In the genomic region with DNA sequence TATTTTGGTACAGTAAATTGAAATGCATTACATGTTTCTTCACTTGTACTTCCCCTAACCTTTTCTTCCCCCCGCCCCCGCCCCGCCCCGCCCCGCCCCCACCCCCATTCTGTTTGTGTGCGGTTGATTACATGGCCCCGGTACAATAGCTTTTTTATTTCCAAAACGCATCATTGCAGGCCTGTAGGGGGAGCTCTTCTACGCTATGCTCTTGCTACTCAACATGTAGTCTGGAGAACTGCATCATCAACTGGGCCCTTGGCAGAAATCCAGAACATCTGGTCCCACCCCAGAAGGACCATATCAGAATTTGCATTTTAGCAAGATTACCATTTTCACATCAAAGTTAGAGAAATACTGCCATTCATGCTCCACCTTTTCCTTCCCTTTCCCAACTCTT, we compare ENCODE assay signal across 1 cellular context.
TF ChIP-seq lines count a peak whose summit lies in the region.

No MANE protein-coding gene starts in this region.

TF ChIP-seq in HCT116, 20 proteins besides CTCF, POLR2A, EP300 and RAD21 (continued from another document):
- TF ChIP-seq, protein P1, sequence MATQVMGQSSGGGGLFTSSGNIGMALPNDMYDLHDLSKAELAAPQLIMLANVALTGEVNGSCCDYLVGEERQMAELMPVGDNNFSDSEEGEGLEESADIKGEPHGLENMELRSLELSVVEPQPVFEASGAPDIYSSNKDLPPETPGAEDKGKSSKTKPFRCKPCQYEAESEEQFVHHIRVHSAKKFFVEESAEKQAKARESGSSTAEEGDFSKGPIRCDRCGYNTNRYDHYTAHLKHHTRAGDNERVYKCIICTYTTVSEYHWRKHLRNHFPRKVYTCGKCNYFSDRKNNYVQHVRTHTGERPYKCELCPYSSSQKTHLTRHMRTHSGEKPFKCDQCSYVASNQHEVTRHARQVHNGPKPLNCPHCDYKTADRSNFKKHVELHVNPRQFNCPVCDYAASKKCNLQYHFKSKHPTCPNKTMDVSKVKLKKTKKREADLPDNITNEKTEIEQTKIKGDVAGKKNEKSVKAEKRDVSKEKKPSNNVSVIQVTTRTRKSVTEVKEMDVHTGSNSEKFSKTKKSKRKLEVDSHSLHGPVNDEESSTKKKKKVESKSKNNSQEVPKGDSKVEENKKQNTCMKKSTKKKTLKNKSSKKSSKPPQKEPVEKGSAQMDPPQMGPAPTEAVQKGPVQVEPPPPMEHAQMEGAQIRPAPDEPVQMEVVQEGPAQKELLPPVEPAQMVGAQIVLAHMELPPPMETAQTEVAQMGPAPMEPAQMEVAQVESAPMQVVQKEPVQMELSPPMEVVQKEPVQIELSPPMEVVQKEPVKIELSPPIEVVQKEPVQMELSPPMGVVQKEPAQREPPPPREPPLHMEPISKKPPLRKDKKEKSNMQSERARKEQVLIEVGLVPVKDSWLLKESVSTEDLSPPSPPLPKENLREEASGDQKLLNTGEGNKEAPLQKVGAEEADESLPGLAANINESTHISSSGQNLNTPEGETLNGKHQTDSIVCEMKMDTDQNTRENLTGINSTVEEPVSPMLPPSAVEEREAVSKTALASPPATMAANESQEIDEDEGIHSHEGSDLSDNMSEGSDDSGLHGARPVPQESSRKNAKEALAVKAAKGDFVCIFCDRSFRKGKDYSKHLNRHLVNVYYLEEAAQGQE (IDR thresholded peaks at IDR 0.05; ENCODE audit: low read depth): no peak
- TF ChIP-seq CEBPB (IDR thresholded peaks at IDR 0.05; ENCODE audit: low read depth) (no peak), SP1 (IDR thresholded peaks at IDR 0.05; ENCODE audit: low read depth) (no peak), EZH2phosphoT487 (IDR thresholded peaks at IDR 0.05; ENCODE audit: borderline replicate concordance) (no peak)
- TF ChIP-seq, protein P2, sequence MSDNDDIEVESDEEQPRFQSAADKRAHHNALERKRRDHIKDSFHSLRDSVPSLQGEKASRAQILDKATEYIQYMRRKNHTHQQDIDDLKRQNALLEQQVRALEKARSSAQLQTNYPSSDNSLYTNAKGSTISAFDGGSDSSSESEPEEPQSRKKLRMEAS (IDR thresholded peaks at IDR 0.05): no peak
